In genomic region chr7:23020742-23021401, GRCh38 we compare ENCODE assay signal across 9 cellular contexts. TPM values are rescaled to one million over a fixed set of nuclear protein-coding genes. Genes with fewer than 3 reads are reported as not detected.
DNase-seq lines count a peak whose midpoint lies in the region; ATAC-seq, FAIRE-seq and TF ChIP-seq lines count a peak whose summit lies in the region.
"Had no signal": no experiment of that assay in that cellular context is flagged by ENCODE, and none has a peak within 500 bp of the region (broad histone marks: within the 10 kb centered on the region; RNA-seq: fewer than 3 reads in every experiment).

No MANE protein-coding gene starts in this region.

- ATAC-seq in GM23338: no peak
- no peak for ATAC-seq in GM21367 (IDR thresholded peaks at IDR 0.05; ENCODE audit: unreplicated experiment)

- H4K20me1 ChIP-seq in GM23338 (replicated peaks; ENCODE audit: insufficient read depth) (no peaks in the 10 kb centered on the region), endothelial cell of umbilical vein (replicated peaks; ENCODE audit: control insufficient read depth, extremely low read depth, insufficient read depth, low read length) (no peaks in the 10 kb centered on the region)

- BruUV-seq in endothelial cell of umbilical vein (replicated peaks; lab: Mats Ljungman, UMichigan): no TSS peak

- H3K36me3 Mint-ChIP-seq in GM23338 (ENCODE audit: low read depth): no peaks in the 10 kb centered on the region

- intact Hi-C loops in endothelial cell of umbilical vein (cut with micrococcal nuclease): no loop called here

- H3K4me1 ChIP-seq in GM23338 (ENCODE audit: insufficient read depth) (peaks cover 7% of the 10 kb centered on the region; the same call in 1 of the 2 replicates), endothelial cell of umbilical vein (ENCODE audit: control insufficient read depth, extremely low read depth, insufficient read depth, low read length) (peaks cover 45% of the 10 kb centered on the region)

- H3K27me3 ChIP-seq in GM23338 (ENCODE audit: insufficient read depth) (no peaks in the 10 kb centered on the region; the same call in 1 of the 2 replicates), endothelial cell of umbilical vein (ENCODE audit: control insufficient read depth in 2 of 2, insufficient read depth in 2 of 2, low read length in 2 of 2) (no peaks in the 10 kb centered on the region)

- H3K4me3 ChIP-seq in GM23338: no peak overlapping the region
- no peak overlapping the region for H3K4me3 ChIP-seq in endothelial cell of umbilical vein (replicated peaks in 1 of 3; ENCODE audit: insufficient read depth in 1 of 3, low read depth in 1 of 3, low read length in 3 of 3)
- H3K4me3 ChIP-seq in skeletal muscle cell (ENCODE audit: low read depth, low read length): no peak overlapping the region

- TF ChIP-seq POLR2A in endothelial cell of umbilical vein (IDR thresholded peaks at IDR 0.05; ENCODE audit: low read depth, low read length): no peak

- CTCF ChIA-PET in endothelial cell of umbilical vein (lab: Charles Lee): interaction anchor here (0.6 to 1.4 kb wide), 5 partner anchors 8 to 461 kb away, joined by 3 to 5 read pairs (median 3); no protein-coding TSS in a partner anchor

- TF ChIP-seq CTCF in GM23338 (conservative IDR thresholded peaks at IDR 0.05; ENCODE audit: low read depth in 2 of 2) (no peak), endothelial cell of umbilical vein (IDR thresholded peaks at IDR 0.05; ENCODE audit: extremely low read depth in 1 of 2, insufficient read depth in 1 of 2, low read depth in 1 of 2, low read length in 2 of 2) (no peak)

- FAIRE-seq in endothelial cell of umbilical vein (lab: Jason Lieb, UNC): peak; percentile 15

- H3K4me2 ChIP-seq in GM23338 (no peak overlapping the region), endothelial cell of umbilical vein (ENCODE audit: insufficient read depth, low read length) (no peak overlapping the region)

- dilution Hi-C loops in endothelial cell of umbilical vein (cut with MboI; ENCODE audit: extremely low pct_ligation_motif_present, low sequenced_read_pairs): no loop called here

- H3K27ac ChIP-seq in GM23338 (ENCODE audit: low read depth) (no peak overlapping the region), endothelial cell of umbilical vein (ENCODE audit: insufficient read depth, low read depth, low read length) (peak overlapping the region; percentile 19)

- no peaks in the 10 kb centered on the region for H3K9me3 ChIP-seq in endothelial cell of umbilical vein (replicated peaks; ENCODE audit: control insufficient read depth, insufficient read depth, low read length)

- H3K36me3 ChIP-seq in GM23338 (ENCODE audit: insufficient read depth) (no peaks in the 10 kb centered on the region), endothelial cell of umbilical vein (ENCODE audit: control insufficient read depth in 2 of 2, extremely low read depth in 1 of 2, insufficient read depth in 2 of 2, low read length in 2 of 2) (no peaks in the 10 kb centered on the region)

- no peak overlapping the region for H3K27ac Mint-ChIP-seq in GM23338

- no peaks in the 10 kb centered on the region for H3K79me2 ChIP-seq in GM23338 (replicated peaks; ENCODE audit: insufficient read depth)
- no peaks in the 10 kb centered on the region for H3K79me2 ChIP-seq in endothelial cell of umbilical vein (ENCODE audit: control insufficient read depth, insufficient read depth, low read length)

- peaks cover 9% of the 10 kb centered on the region for H3K4me1 Mint-ChIP-seq in GM23338

- H2AFZ ChIP-seq in GM23338 (0 out of 2 replicates have a peak overlapping the region, but pooled peaks have one; percentile 19), endothelial cell of umbilical vein (ENCODE audit: low read depth, low read length) (no peak overlapping the region)

- H3K9me1 ChIP-seq in endothelial cell of umbilical vein (replicated peaks; ENCODE audit: control insufficient read depth, extremely low read depth, insufficient read depth, low read length): no peaks in the 10 kb centered on the region

- DNase-seq in GM23338 (ENCODE audit: low spot score): no peak
- DNase-seq in SW 1271 (lab: John Stamatoyannopoulos, UW): peak; percentile 19 to 56
- peak; percentile 60 for DNase-seq in endothelial cell of umbilical vein (ENCODE audit: low read depth, low spot score)
- peak; percentile 79 for DNase-seq in skeletal muscle cell (ENCODE audit: low read depth)
- no peak for DNase-seq in NCI-H128 (lab: John Stamatoyannopoulos, UW; ENCODE audit: unreplicated experiment)
- no peak for DNase-seq in NCI-H1436 (lab: John Stamatoyannopoulos, UW)
- DNase-seq: NCI-H510A treated with DMSO at 0.1 percent for 48 hours had no signal

- H3K4me3 Mint-ChIP-seq in GM23338: no peak overlapping the region
- H3K4me3 Mint-ChIP-seq: central memory CD8-positive, alpha-beta T cell had no signal

- POLR2A ChIA-PET in endothelial cell of umbilical vein (lab: Charles Lee): no interaction called here

- no peaks in the 10 kb centered on the region for H3K27me3 Mint-ChIP-seq in GM23338 (ENCODE audit: insufficient read depth, low read depth, poor library complexity)

- no peaks in the 10 kb centered on the region for H3F3A ChIP-seq in GM23338 (replicated peaks; ENCODE audit: low read depth)

- H3K9me3 Mint-ChIP-seq in GM23338: no peaks in the 10 kb centered on the region
- H3K9me3 Mint-ChIP-seq: central memory CD8-positive, alpha-beta T cell had no signal

- H3K9ac ChIP-seq in endothelial cell of umbilical vein (replicated peaks; ENCODE audit: extremely low read depth, insufficient read depth, low read length): no peak overlapping the region

- H3K9me2 ChIP-seq in GM23338 (ENCODE audit: insufficient read depth): peaks cover 4% of the 10 kb centered on the region; the same call in 1 of the 2 replicates

TF ChIP-seq in GM23338, 12 proteins besides CTCF, POLR2A, EP300 and RAD21 (continues in another document):
- TF ChIP-seq NANOG (IDR thresholded peaks at IDR 0.05; ENCODE audit: borderline replicate concordance) (no peak), STAT1 (IDR thresholded peaks at IDR 0.05; ENCODE audit: unreplicated experiment) (no peak), EZH2phosphoT487 (IDR thresholded peaks at IDR 0.05; ENCODE audit: unreplicated experiment) (no peak), ZNF331 (CRISPR knock-in tag; IDR thresholded peaks at IDR 0.05; ENCODE audit: low read depth) (no peak), EZH2 (IDR thresholded peaks at IDR 0.05; ENCODE audit: low read depth, unreplicated experiment) (no peak), CREB1 (CRISPR knock-in tag; IDR thresholded peaks at IDR 0.05; ENCODE audit: low read depth) (no peak), JUNB (IDR thresholded peaks at IDR 0.05; ENCODE audit: unreplicated experiment) (no peak)

TF ChIP-seq in endothelial cell of umbilical vein, 7 proteins besides CTCF, POLR2A, EP300 and RAD21:
- TF ChIP-seq MYC (IDR thresholded peaks at IDR 0.05; ENCODE audit: low read depth, low read length) (no peak), FOS (IDR thresholded peaks at IDR 0.05; ENCODE audit: borderline replicate concordance, insufficient read depth, low read length) (peak; percentile 86), MAX (IDR thresholded peaks at IDR 0.05; ENCODE audit: insufficient read depth, insufficient read length) (no peak), JUN (IDR thresholded peaks at IDR 0.05; ENCODE audit: borderline replicate concordance, insufficient read depth, insufficient read length, low read depth) (peak; percentile 74), EZH2 (IDR thresholded peaks at IDR 0.05; ENCODE audit: borderline replicate concordance, low read depth, low read length, severe bottlenecking) (no peak), POLR2AphosphoS5 (IDR thresholded peaks at IDR 0.05; ENCODE audit: insufficient read depth, low read depth, low read length) (peak; percentile 38), GATA2 (IDR thresholded peaks at IDR 0.05; ENCODE audit: insufficient read depth, insufficient read length, low read depth, low read length) (peak; percentile 52)
TF ChIP-seq in endothelial cell of umbilical vein: peak in this region for 4.

RNA-seq across cellular contexts. Expression of gene HYCC1, which starts 6.9 kb away (rescaled TPM):
- 175 and 181 TPM in 2 replicates for total RNA-seq in GM23338 (2014; rRNA removed; shearing (Covaris generic))
- polyA plus RNA-seq in GM23338 (2016; fragmentation: Nextera tagmentation; extraction: Ambion mirVana) (42.4 and 55.4 TPM in 2 replicates), endothelial cell of umbilical vein (9.5 and 14.5 TPM in 2 replicates)
- 43.2 and 51.8 TPM in 2 replicates for total RNA-seq in endothelial cell of umbilical vein
- 19.3 and 25.8 TPM in 2 replicates for polyA plus RNA-seq in endothelial cell of umbilical vein (2011; cell fraction: cytosol; rRNA removed)
- polyA plus RNA-seq in endothelial cell of umbilical vein (2011; cell fraction: nucleus; rRNA removed): 24.6 and 42.4 TPM in 2 replicates
- 30.7 and 38.5 TPM in 2 replicates for polyA plus RNA-seq in endothelial cell of umbilical vein (2012)
- polyA minus RNA-seq in endothelial cell of umbilical vein: 21.0 and 29.4 TPM in 2 replicates
- polyA minus RNA-seq in endothelial cell of umbilical vein (2011; cell fraction: cytosol; rRNA and poly(A)+ RNA removed): 13.4 TPM
- polyA minus RNA-seq in endothelial cell of umbilical vein (2011; cell fraction: nucleus; rRNA and poly(A)+ RNA removed): 38.2 and 42.8 TPM in 2 replicates

Comparison
In these comparisons a context has a peak if more than half of its experiments do, and no peak if none do; other contexts are left out.
1. DNase-seq: peak in SW 1271 (2 of 2), endothelial cell of umbilical vein (single experiment) and skeletal muscle cell (single experiment); none in GM23338 (single experiment), NCI-H128 (single experiment) and NCI-H1436 (single experiment).